Comparison of ENCODE assay signal across 22 cellular contexts in genomic region chr10:110548002-110548401, GRCh38. TPM values are rescaled to one million over a fixed set of nuclear protein-coding genes. Genes with fewer than 3 reads are reported as not detected.
DNase-seq lines count a peak whose midpoint lies in the region; ATAC-seq and TF ChIP-seq lines count a peak whose summit lies in the region.
"Had no signal": no experiment of that assay in that cellular context is flagged by ENCODE, and none has a peak within 500 bp of the region (broad histone marks: within the 10 kb centered on the region; RNA-seq: fewer than 3 reads in every experiment).

No MANE protein-coding gene starts in this region.

- H3K79me2 ChIP-seq in GM23338 (replicated peaks; ENCODE audit: insufficient read depth) (no peaks in the 10 kb centered on the region), PC-9 (ENCODE audit: low read depth) (no peaks in the 10 kb centered on the region)

- CTCF ChIA-PET in WTC11 (lab: Charles Lee), result interaction anchor here (0.5 to 3.6 kb wide), 17 partner anchors 13 to 695 kb away, joined by 3 to 48 read pairs (median 3); no protein-coding TSS in a partner anchor
- CTCF ChIA-PET in PC-9 (lab: Charles Lee), result no interaction called here

- DNase-seq in GM23338 (ENCODE audit: low spot score), result peak; percentile 57
- DNase-seq in WTC11 (ENCODE audit: low spot score), result no peak
- peak; percentile 71 for DNase-seq in endodermal cell
- no peak for DNase-seq in T-helper 17 cell
- no peak for DNase-seq in osteocyte (ENCODE audit: extremely low spot score, unreplicated experiment)
- DNase-seq in PC-9, result no peak
- DNase-seq: 8988T; ACHN; AML-193; BE2C; CD4-positive, alpha-beta T cell; CD8-positive, alpha-beta memory T cell; DMS 273 treated with DMSO at 0.1 percent for 48 hours; DMS79; EL; GDM1; GM23248; HCEC 1CT had no signal

- peak; percentile 89 for ATAC-seq in GM23338
- ATAC-seq in WTC11, result peak; percentile 93
- ATAC-seq in T-helper 17 cell, result no peak
- ATAC-seq: A549, GM12878 had no signal

- intact Hi-C loops in PC-9 (cut with micrococcal nuclease; ENCODE audit: unreplicated experiment), result loop anchor here (5.0 kb wide), 1 partner anchor 136 kb away; no protein-coding TSS in a partner anchor

- WGBS in endodermal cell (ENCODE audit: insufficient coverage in 1 of 2, insufficient read length in 1 of 2), 2 experiments, result 62 to 100% methylated on average over 1 to 5 of the region's 5 CpGs

- H3F3A ChIP-seq in GM23338 (replicated peaks; ENCODE audit: low read depth) (no peaks in the 10 kb centered on the region), PC-9 (ENCODE audit: insufficient read depth, low read depth) (no peaks in the 10 kb centered on the region)

- H3K9me2 ChIP-seq in GM23338 (ENCODE audit: insufficient read depth), result no peaks in the 10 kb centered on the region
- H3K9me2 ChIP-seq in PC-9 (ENCODE audit: insufficient read depth), result no peaks in the 10 kb centered on the region

- H3K4me3 ChIP-seq in GM23338 (no peak overlapping the region), endodermal cell (ENCODE audit: low read length) (no peak overlapping the region), PC-9 (no peak overlapping the region)
- H3K4me3 ChIP-seq: A549; BLaER1 treated with 17β-estradiol and CSF1 and Interleukin-3, amounts not matched to agents 10 nM and 100 nM; GM12878; GM23248 had no signal

- no peaks in the 10 kb centered on the region for H3K4me1 ChIP-seq in GM23338 (ENCODE audit: insufficient read depth)
- no peaks in the 10 kb centered on the region for H3K4me1 ChIP-seq in endodermal cell (ENCODE audit: control insufficient read depth, insufficient read depth, low read length)
- H3K4me1 ChIP-seq in PC-9 (replicated peaks; ENCODE audit: insufficient read depth), result no peaks in the 10 kb centered on the region
- H3K4me1 ChIP-seq: BE2C had no signal

- no peak overlapping the region for H3K27ac Mint-ChIP-seq in GM23338
- no peak overlapping the region for H3K27ac Mint-ChIP-seq in WTC11
- no peak overlapping the region for H3K27ac Mint-ChIP-seq in endodermal cell
- H3K27ac Mint-ChIP-seq in T-helper 17 cell, result no peak overlapping the region
- no peak overlapping the region for H3K27ac Mint-ChIP-seq in osteocyte (ENCODE audit: unreplicated experiment)
- H3K27ac Mint-ChIP-seq: CD14-positive monocyte; CD4-positive, alpha-beta T cell; CD8-positive, alpha-beta memory T cell had no signal

- H3K27me3 Mint-ChIP-seq in GM23338 (ENCODE audit: insufficient read depth, low read depth, poor library complexity) (no peaks in the 10 kb centered on the region), WTC11 (ENCODE audit: low read depth) (no peaks in the 10 kb centered on the region; the same call in 1 of the 2 replicates), endodermal cell (ENCODE audit: insufficient read depth) (no peaks in the 10 kb centered on the region), T-helper 17 cell (peaks cover 18% of the 10 kb centered on the region), osteocyte (ENCODE audit: unreplicated experiment) (peaks cover 28% of the 10 kb centered on the region)

- no peaks in the 10 kb centered on the region for H3K27me3 ChIP-seq in GM23338 (ENCODE audit: insufficient read depth)
- H3K27me3 ChIP-seq in endodermal cell (ENCODE audit: control insufficient read depth, insufficient read depth, low read length, poor library complexity, severe bottlenecking), result no peaks in the 10 kb centered on the region
- H3K27me3 ChIP-seq in PC-9 (ENCODE audit: insufficient read depth, low read depth), result no peaks in the 10 kb centered on the region
- H3K27me3 ChIP-seq: BE2C; BLaER1 treated with 17β-estradiol and CSF1 and Interleukin-3, amounts not matched to agents 10 nM and 100 nM had no signal

- no peaks in the 10 kb centered on the region; the same call in 2 of the 3 replicates for H3K9me3 Mint-ChIP-seq in GM23338
- peaks cover 9% of the 10 kb centered on the region for H3K9me3 Mint-ChIP-seq in WTC11
- peaks cover 7% of the 10 kb centered on the region for H3K9me3 Mint-ChIP-seq in endodermal cell
- no peaks in the 10 kb centered on the region for H3K9me3 Mint-ChIP-seq in osteocyte (ENCODE audit: unreplicated experiment)
- H3K9me3 Mint-ChIP-seq: CD14-positive monocyte; CD4-positive, alpha-beta T cell; CD8-positive, alpha-beta memory T cell had no signal

- no TSS peak for BruUV-seq in PC-9 (replicated peaks; lab: Mats Ljungman, UMichigan)

- no peak overlapping the region for H3K4me3 Mint-ChIP-seq in GM23338
- H3K4me3 Mint-ChIP-seq in WTC11, result no peak overlapping the region
- no peak overlapping the region for H3K4me3 Mint-ChIP-seq in endodermal cell
- H3K4me3 Mint-ChIP-seq in T-helper 17 cell, result no peak overlapping the region
- no peak overlapping the region for H3K4me3 Mint-ChIP-seq in osteocyte (ENCODE audit: unreplicated experiment)
- H3K4me3 Mint-ChIP-seq: CD14-positive monocyte; CD4-positive, alpha-beta T cell; CD8-positive, alpha-beta memory T cell had no signal

- H3K36me3 Mint-ChIP-seq in GM23338 (ENCODE audit: low read depth) (peaks cover 4% of the 10 kb centered on the region; the same call in 1 of the 3 replicates), WTC11 (no peaks in the 10 kb centered on the region), endodermal cell (ENCODE audit: low read depth) (no peaks in the 10 kb centered on the region), T-helper 17 cell (ENCODE audit: low read depth) (no peaks in the 10 kb centered on the region), osteocyte (ENCODE audit: unreplicated experiment) (no peaks in the 10 kb centered on the region)
- H3K36me3 Mint-ChIP-seq: CD14-positive monocyte; CD8-positive, alpha-beta memory T cell had no signal

- no peak; a peak in 2 of 4 replicates for TF ChIP-seq CTCF in GM23338 (conservative IDR thresholded peaks at IDR 0.05; ENCODE audit: low read depth in 2 of 2)
- TF ChIP-seq CTCF in WTC11 (IDR thresholded peaks at IDR 0.05), result no peak
- TF ChIP-seq CTCF in endodermal cell (conservative IDR thresholded peaks at IDR 0.05), result peak; percentile 37
- TF ChIP-seq CTCF in osteocyte (IDR thresholded peaks at IDR 0.05), result no peak
- TF ChIP-seq CTCF in PC-9 (conservative IDR thresholded peaks at IDR 0.05), result no peak

- H3K27ac ChIP-seq in GM23338 (ENCODE audit: low read depth) (no peak overlapping the region), endodermal cell (ENCODE audit: low read depth, low read length) (no peak overlapping the region), PC-9 (no peak overlapping the region)
- H3K27ac ChIP-seq: BLaER1 treated with 17β-estradiol and CSF1 and Interleukin-3, amounts not matched to agents 10 nM and 100 nM; GM23248 had no signal

- H3K36me3 ChIP-seq in GM23338 (ENCODE audit: insufficient read depth) (no peaks in the 10 kb centered on the region), endodermal cell (ENCODE audit: control insufficient read depth, insufficient read depth, low read length) (no peaks in the 10 kb centered on the region), PC-9 (ENCODE audit: low read depth) (no peaks in the 10 kb centered on the region)
- H3K36me3 ChIP-seq: BE2C; BLaER1 treated with 17β-estradiol and CSF1 and Interleukin-3, amounts not matched to agents 10 nM and 100 nM had no signal

- H3K9ac ChIP-seq in endodermal cell (ENCODE audit: extremely low read depth, low read length, poor library complexity, severe bottlenecking), result no peak overlapping the region
- H3K9ac ChIP-seq: BLaER1 treated with 17β-estradiol and CSF1 and Interleukin-3, amounts not matched to agents 10 nM and 100 nM; GM23248 had no signal

- H4K20me1 ChIP-seq in GM23338 (replicated peaks; ENCODE audit: insufficient read depth), result no peaks in the 10 kb centered on the region
- H4K20me1 ChIP-seq in PC-9 (ENCODE audit: insufficient read depth), result no peaks in the 10 kb centered on the region
- H4K20me1 ChIP-seq: BLaER1 treated with 17β-estradiol and CSF1 and Interleukin-3, amounts not matched to agents 10 nM and 100 nM had no signal

- POLR2A ChIA-PET in WTC11 (lab: Charles Lee), result no interaction called here
- POLR2A ChIA-PET in PC-9 (lab: Charles Lee; ENCODE audit: unreplicated experiment), result interaction anchor here (0.6 kb wide), 1 partner anchor 242 kb away, joined by 16 read pairs; no protein-coding TSS in a partner anchor

- H2AFZ ChIP-seq in GM23338 (no peak overlapping the region), PC-9 (no peak overlapping the region)
- H2AFZ ChIP-seq: GM23248 had no signal

- H3K4me2 ChIP-seq in GM23338, result no peak overlapping the region
- H3K4me2 ChIP-seq in PC-9, result no peak overlapping the region
- H3K4me2 ChIP-seq: BLaER1 treated with 17β-estradiol and CSF1 and Interleukin-3, amounts not matched to agents 10 nM and 100 nM had no signal

- H3K4me1 Mint-ChIP-seq in GM23338 (peaks cover 12% of the 10 kb centered on the region), WTC11 (peaks cover 11% of the 10 kb centered on the region), endodermal cell (peaks cover 6% of the 10 kb centered on the region), T-helper 17 cell (peaks cover 6% of the 10 kb centered on the region), osteocyte (ENCODE audit: unreplicated experiment) (peaks cover 5% of the 10 kb centered on the region)

- H3K9me3 ChIP-seq in endodermal cell (ENCODE audit: control insufficient read depth, low read length) (peaks cover 5% of the 10 kb centered on the region), T-helper 17 cell (ENCODE audit: control insufficient read depth, low read length, poor library complexity, severe bottlenecking) (no peaks in the 10 kb centered on the region), PC-9 (ENCODE audit: insufficient read depth, low read depth) (no peaks in the 10 kb centered on the region)
- H3K9me3 ChIP-seq: A549, BE2C had no signal

TF ChIP-seq in GM23338, 12 proteins besides CTCF, POLR2A, EP300 and RAD21:
- TF ChIP-seq EZH2phosphoT487 (IDR thresholded peaks at IDR 0.05; ENCODE audit: unreplicated experiment), result no peak
- TF ChIP-seq ZNF114 (CRISPR knock-in tag; IDR thresholded peaks at IDR 0.05), result no peak

TF ChIP-seq in WTC11, 78 proteins besides CTCF, POLR2A, EP300 and RAD21 (continues in another document):
- TF ChIP-seq ZNF423 (CRISPR knock-in tag; IDR thresholded peaks at IDR 0.05) (no peak), CBFB (CRISPR knock-in tag; IDR thresholded peaks at IDR 0.05; ENCODE audit: low read depth) (no peak)

RNA-seq across cellular contexts. Expression of gene SMC3, which starts 19.5 kb away (rescaled TPM):
- 72.3 and 72.8 TPM in 2 replicates for total RNA-seq in GM23338 (2014; rRNA removed; shearing (Covaris generic))
- polyA plus RNA-seq in GM23338 (2016; fragmentation: Nextera tagmentation; extraction: Ambion mirVana), result 237 and 320 TPM in 2 replicates
- 63.5 to 71.0 TPM (median 65.4 TPM) in 3 replicates for total RNA-seq in WTC11 (2021)
- total RNA-seq in endodermal cell, result 10 to 100 TPM; 66.0 to 75.9 TPM
- polyA plus RNA-seq in endodermal cell (2013, experiment 1 of 2), result 82.0 TPM
- polyA plus RNA-seq in endodermal cell (2013, experiment 2 of 2), result 83.0 TPM
- total RNA-seq in T-helper 17 cell, result 10 to 100 TPM; 31.6 to 35.9 TPM
- total RNA-seq in osteocyte, result 39.8 and 42.8 TPM in 2 replicates
- total RNA-seq in PC-9 (2021), result 22.1 and 31.2 TPM in 2 replicates

RNA-seq across cellular contexts. Expression of gene DUSP5, which starts 50.3 kb away (rescaled TPM):
- total RNA-seq in GM23338 (2014; rRNA removed; shearing (Covaris generic)), result 35.0 and 35.9 TPM in 2 replicates
- polyA plus RNA-seq in GM23338 (2016; fragmentation: Nextera tagmentation; extraction: Ambion mirVana), result 10.8 and 15.4 TPM in 2 replicates
- 31.4 to 55.1 TPM (median 33.1 TPM) in 3 replicates for total RNA-seq in WTC11 (2021)
- total RNA-seq in endodermal cell, result 10 to 100 TPM; 60.0 to 60.3 TPM
- 9.9 TPM for polyA plus RNA-seq in endodermal cell (2013, experiment 1 of 2)
- polyA plus RNA-seq in endodermal cell (2013, experiment 2 of 2), result 11.1 TPM
- total RNA-seq in T-helper 17 cell, result 100 to 1,000 TPM in 1 of 2 donors, 10 to 100 TPM in 1; 91.9 to 147 TPM
- 11.0 and 16.1 TPM in 2 replicates for total RNA-seq in osteocyte
- 14.2 and 19.0 TPM in 2 replicates for total RNA-seq in PC-9 (2021)

Comparison
In these comparisons a context has a peak if more than half of its experiments do, and no peak if none do; other contexts are left out.
1. DNase-seq: peak in GM23338 (single experiment) and endodermal cell (single experiment); none in WTC11 (single experiment), T-helper 17 cell (0 of 3), osteocyte (single experiment) and PC-9 (0 of 2).